In the genomic region with DNA sequence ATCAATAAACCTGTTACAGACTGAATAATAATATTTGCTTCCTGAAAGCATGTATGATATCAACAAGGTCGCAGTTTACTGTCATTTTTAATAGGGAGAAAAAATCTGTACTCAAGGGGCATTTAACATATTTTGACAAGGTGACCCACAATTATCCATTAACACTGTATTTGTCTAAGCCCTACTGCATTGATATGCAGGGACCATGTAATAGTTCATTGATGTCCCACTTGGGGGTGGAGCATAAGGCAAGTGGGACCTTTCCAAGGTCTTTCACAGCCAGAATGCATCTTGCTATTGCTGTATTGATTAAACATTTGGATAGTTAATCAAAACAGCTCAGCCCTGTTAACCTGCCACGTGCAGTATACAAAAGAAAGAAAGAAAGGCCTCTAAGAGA, we compare ENCODE assay signal across 15 cellular contexts.
A peak's percentile ranks its signal among the peaks of the same experiment; 100 is the strongest.
DNase-seq lines count a peak whose midpoint lies in the region; FAIRE-seq and TF ChIP-seq lines count a peak whose summit lies in the region.
"Had no signal": no experiment of that assay in that cellular context is flagged by ENCODE, and none has a peak within 500 bp of the region (broad histone marks: within the 10 kb centered on the region; RNA-seq: fewer than 3 reads in every experiment).

No MANE protein-coding gene starts in this region.

- H3K4me1 Mint-ChIP-seq in activated T-helper 1 cell treated with anti-CD3 and anti-CD28 coated beads, Interleukin-12 subunit alpha, Interleukin-12 subunit beta, Interleukin-2, Interleukin-4 antibody, amounts not matched to agents 30 ng/mL and 10 ng/mL and 1 ng/mL, durations not matched to agents 14 hours and 24 hours and 36 hours (ENCODE audit: low read depth) = no peaks in the 10 kb centered on the region
- H3K4me1 Mint-ChIP-seq: central memory CD8-positive, alpha-beta T cell had no signal

- H2AFZ ChIP-seq in hepatocyte = no peak overlapping the region
- H2AFZ ChIP-seq in OCI-LY7 (ENCODE audit: low read length) = no peak overlapping the region
- H2AFZ ChIP-seq: GM23338, parathyroid adenoma had no signal

- no peaks in the 10 kb centered on the region for H3K9me2 ChIP-seq in hepatocyte (replicated peaks; ENCODE audit: insufficient read depth)
- H3K9me2 ChIP-seq in OCI-LY7 (ENCODE audit: insufficient read depth, low read length) = no peaks in the 10 kb centered on the region

- WGBS in hepatocyte (ENCODE audit: low lambda C conversion rate, missing lambda C conversion rate) = 81% methylated on average over 2 of the region's 2 CpGs
- WGBS in spleen, 5 donors = 25 to 54% (median 47%) methylated on average over 2 of the region's 2 CpGs

- H3K4me1 ChIP-seq in hepatocyte (ENCODE audit: insufficient read depth) (peaks cover 4% of the 10 kb centered on the region), spleen (peaks cover 0 to 12% (median 5%) of the 10 kb centered on the region in 6 donors), OCI-LY7 (ENCODE audit: insufficient read depth, low read length, poor library complexity, severe bottlenecking) (no peaks in the 10 kb centered on the region)
- H3K4me1 ChIP-seq: parathyroid adenoma had no signal

- no peaks in the 10 kb centered on the region for H4K20me1 ChIP-seq in hepatocyte (ENCODE audit: insufficient read depth, poor library complexity, severe bottlenecking)
- no peaks in the 10 kb centered on the region for H4K20me1 ChIP-seq in OCI-LY7 (ENCODE audit: insufficient read depth, low read length)

- no peak overlapping the region for H3K4me3 Mint-ChIP-seq in activated T-helper 1 cell treated with anti-CD3 and anti-CD28 coated beads, Interleukin-12 subunit alpha, Interleukin-12 subunit beta, Interleukin-2, Interleukin-4 antibody, amounts not matched to agents 30 ng/mL and 10 ng/mL and 1 ng/mL, durations not matched to agents 14 hours and 24 hours and 36 hours
- H3K4me3 Mint-ChIP-seq: central memory CD8-positive, alpha-beta T cell; effector memory CD8-positive, alpha-beta T cell; GM23338 had no signal

- H3K4me3 ChIP-seq in WI38 (ENCODE audit: low read depth, low read length) = peak overlapping the region; percentile 14; the same call in 1 of the 2 replicates
- H3K4me3 ChIP-seq in hepatocyte = no peak overlapping the region
- H3K4me3 ChIP-seq in spleen = no peak overlapping the region
- H3K4me3 ChIP-seq in OCI-LY7 (ENCODE audit: low read depth, low read length, poor library complexity, severe bottlenecking) = no peak overlapping the region
- H3K4me3 ChIP-seq: GM23338, mucosa of descending colon had no signal

- TF ChIP-seq CTCF in WI38 (IDR thresholded peaks at IDR 0.05; ENCODE audit: low read depth, low read length) (no peak), hepatocyte (IDR thresholded peaks at IDR 0.05; ENCODE audit: poor library complexity) (no peak), spleen (IDR thresholded peaks at IDR 0.05 in 8 of 11, conservative IDR thresholded peaks at IDR 0.05 in 3 of 11) (no peak), OCI-LY7 (conservative IDR thresholded peaks at IDR 0.05; ENCODE audit: low read length) (no peak)

- no peak for FAIRE-seq in frontal cortex (lab: Jason Lieb, UNC)

- H3K27ac ChIP-seq in hepatocyte = peak overlapping the region; percentile 6
- H3K27ac ChIP-seq in spleen = peak overlapping the region in 7 of 8 donors; percentile 41 to 67 (median 58)
- H3K27ac ChIP-seq in OCI-LY7 (ENCODE audit: low read depth, low read length, poor library complexity, severe bottlenecking) = no peak overlapping the region
- H3K27ac ChIP-seq: parathyroid adenoma, VCaP had no signal

- intact Hi-C loops in spleen (cut with DNase I; ENCODE audit: low total_unique reads) = no loop called here
- intact Hi-C loops in activated T-helper 1 cell treated with anti-CD3 and anti-CD28 coated beads, Interleukin-12 subunit alpha, Interleukin-12 subunit beta, Interleukin-2, Interleukin-4 antibody, amounts not matched to agents 30 ng/mL and 10 ng/mL and 1 ng/mL, durations not matched to agents 14 hours and 24 hours and 36 hours (cut with micrococcal nuclease) = no loop called here
- intact Hi-C loops in OCI-LY7 (cut with micrococcal nuclease; ENCODE audit: unreplicated experiment) = no loop called here

- CTCF ChIA-PET in OCI-LY7 (lab: Charles Lee; ENCODE audit: unreplicated experiment) = no interaction called here

- BruUV-seq in OCI-LY7 (replicated peaks; lab: Mats Ljungman, UMichigan) = no TSS peak

- H3K9me3 Mint-ChIP-seq in activated T-helper 1 cell treated with anti-CD3 and anti-CD28 coated beads, Interleukin-12 subunit alpha, Interleukin-12 subunit beta, Interleukin-2, Interleukin-4 antibody, amounts not matched to agents 30 ng/mL and 10 ng/mL and 1 ng/mL, durations not matched to agents 14 hours and 24 hours and 36 hours = no peaks in the 10 kb centered on the region
- H3K9me3 Mint-ChIP-seq: central memory CD8-positive, alpha-beta T cell; GM23338 had no signal

- H3K27me3 ChIP-seq in hepatocyte (no peaks in the 10 kb centered on the region), spleen (replicated peaks in 1 of 7) (no peaks in the 10 kb centered on the region)
- H3K27me3 ChIP-seq: tibial artery had no signal

- H3K27me3 Mint-ChIP-seq in activated T-helper 1 cell treated with anti-CD3 and anti-CD28 coated beads, Interleukin-12 subunit alpha, Interleukin-12 subunit beta, Interleukin-2, Interleukin-4 antibody, amounts not matched to agents 30 ng/mL and 10 ng/mL and 1 ng/mL, durations not matched to agents 14 hours and 24 hours and 36 hours (ENCODE audit: insufficient read depth) = no peaks in the 10 kb centered on the region
- H3K27me3 Mint-ChIP-seq: central memory CD8-positive, alpha-beta T cell; effector memory CD8-positive, alpha-beta T cell; IgD-negative memory B cell had no signal

- H3K4me2 ChIP-seq in hepatocyte (peak overlapping the region; percentile 1), OCI-LY7 (ENCODE audit: low read length) (no peak overlapping the region)
- H3K4me2 ChIP-seq: GM23338 had no signal

- no peaks in the 10 kb centered on the region for H3K36me3 Mint-ChIP-seq in activated T-helper 1 cell treated with anti-CD3 and anti-CD28 coated beads, Interleukin-12 subunit alpha, Interleukin-12 subunit beta, Interleukin-2, Interleukin-4 antibody, amounts not matched to agents 30 ng/mL and 10 ng/mL and 1 ng/mL, durations not matched to agents 14 hours and 24 hours and 36 hours (ENCODE audit: low read depth)
- H3K36me3 Mint-ChIP-seq: IgD-negative memory B cell had no signal

- POLR2A ChIA-PET in OCI-LY7 (lab: Charles Lee) = no interaction called here

- H3K36me3 ChIP-seq in hepatocyte (replicated peaks; ENCODE audit: insufficient read depth, low read depth) = no peaks in the 10 kb centered on the region
- no peaks in the 10 kb centered on the region for H3K36me3 ChIP-seq in spleen
- no peaks in the 10 kb centered on the region for H3K36me3 ChIP-seq in OCI-LY7 (ENCODE audit: insufficient read depth, low read length)
- H3K36me3 ChIP-seq: tibial artery had no signal

- no peak overlapping the region for H3K27ac Mint-ChIP-seq in activated T-helper 1 cell treated with anti-CD3 and anti-CD28 coated beads, Interleukin-12 subunit alpha, Interleukin-12 subunit beta, Interleukin-2, Interleukin-4 antibody, amounts not matched to agents 30 ng/mL and 10 ng/mL and 1 ng/mL, durations not matched to agents 14 hours and 24 hours and 36 hours
- H3K27ac Mint-ChIP-seq: effector memory CD8-positive, alpha-beta T cell; GM23338 had no signal

- DNase-seq in NCI-H69 (lab: John Stamatoyannopoulos, UW) (peak; percentile 79), hepatocyte (ENCODE audit: low spot score) (no peak), spleen (no peak), frontal cortex (ENCODE audit: low spot score in 2 of 2) (no peak), OCI-LY7 (ENCODE audit: low spot score) (no peak)
- DNase-seq in activated T-helper 1 cell treated with anti-CD3 and anti-CD28 coated beads, Interleukin-12 subunit alpha, Interleukin-12 subunit beta, Interleukin-2, Interleukin-4 antibody, amounts not matched to agents 30 ng/mL and 10 ng/mL and 1 ng/mL, durations not matched to agents 14 hours and 24 hours and 36 hours (ENCODE audit: low spot score) = no peak
- DNase-seq: effector memory CD8-positive, alpha-beta T cell had no signal

- no peaks in the 10 kb centered on the region for H3K9me3 ChIP-seq in hepatocyte (ENCODE audit: low read depth)
- H3K9me3 ChIP-seq in spleen = no peaks in the 10 kb centered on the region
- H3K9me3 ChIP-seq in OCI-LY7 (ENCODE audit: low read length) = no peaks in the 10 kb centered on the region
- H3K9me3 ChIP-seq: mucosa of descending colon, tibial artery had no signal

- H3K79me2 ChIP-seq in hepatocyte = no peaks in the 10 kb centered on the region
- H3K79me2 ChIP-seq in OCI-LY7 (ENCODE audit: insufficient read depth, low read depth, low read length) = no peaks in the 10 kb centered on the region
- H3K79me2 ChIP-seq: parathyroid adenoma had no signal

- no peak for TF ChIP-seq POLR2A in spleen (IDR thresholded peaks at IDR 0.05)
